In the genomic region with DNA sequence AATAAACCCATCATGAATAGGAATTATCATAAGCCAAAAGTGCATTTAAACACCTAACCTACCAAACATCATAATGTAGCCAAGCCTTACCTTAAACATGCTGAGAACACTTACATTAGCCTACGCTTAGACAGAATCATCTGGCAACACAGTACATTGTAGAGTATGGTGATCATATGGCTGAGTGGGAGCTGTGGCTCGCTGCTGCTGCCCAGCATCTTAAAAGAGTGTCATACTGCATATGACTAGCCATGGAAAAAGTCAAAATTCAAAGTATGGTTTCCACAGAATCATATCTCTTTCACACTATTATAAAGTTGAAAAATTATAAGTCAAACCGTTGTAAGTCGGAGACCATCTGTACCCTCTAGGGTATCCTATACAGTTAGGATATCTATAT, we compare ENCODE assay signal across 7 cellular contexts.
"Had no signal": no experiment of that assay in that cellular context is flagged by ENCODE, and none has a peak within 500 bp of the region (broad histone marks: within the 10 kb centered on the region; RNA-seq: fewer than 3 reads in every experiment).

No MANE protein-coding gene starts in this region.

- FAIRE-seq: HepG2 had no signal

- H3K27ac ChIP-seq: GM23248, HL-60 had no signal

- ATAC-seq: HCT116, HepG2 had no signal

- DNase-seq: GOT3, H7, HFFc6 had no signal
